ENCODE assay signal across 25 cellular contexts in genomic region chr10:14080795-14081194, GRCh38.
"Had no signal": no experiment of that assay in that cellular context is flagged by ENCODE, and none has a peak within 500 bp of the region (broad histone marks: within the 10 kb centered on the region; RNA-seq: fewer than 3 reads in every experiment).

No MANE protein-coding gene starts in this region.

- H3K4me2 ChIP-seq: hepatocyte had no signal

- H3K4me3 ChIP-seq: colonic mucosa, coronary artery, dorsolateral prefrontal cortex, esophagus muscularis mucosa, esophagus squamous epithelium, gastrocnemius medialis, gastroesophageal sphincter, heart left ventricle, heart right ventricle, hepatocyte had no signal

- H3K27ac ChIP-seq: colonic mucosa, coronary artery, dorsolateral prefrontal cortex, epithelial cell of prostate, esophagus muscularis mucosa, esophagus squamous epithelium, foreskin keratinocyte, gastrocnemius medialis, gastroesophageal sphincter, heart left ventricle, heart right ventricle, hepatocyte had no signal

- DNase-seq: colonic mucosa; cortex of kidney; dermis blood vessel endothelial cell; dorsolateral prefrontal cortex; effector CD4-positive, alpha-beta T cell; effector CD8-positive, alpha-beta T cell; effector memory CD4-positive, alpha-beta T cell; effector memory CD8-positive, alpha-beta T cell; endodermal cell; erythroblast; esophagus squamous epithelium; foreskin fibroblast; foreskin keratinocyte; foreskin melanocyte; gastrocnemius medialis; glutamatergic neuron; head of caudate nucleus; heart left ventricle; heart right ventricle had no signal

- H3K36me3 ChIP-seq: colonic mucosa, esophagus muscularis mucosa, esophagus squamous epithelium, gastrocnemius medialis, gastroesophageal sphincter, heart left ventricle, heart right ventricle had no signal

- H3K4me1 ChIP-seq: colonic mucosa, esophagus squamous epithelium, foreskin keratinocyte, gastrocnemius medialis, gastroesophageal sphincter, heart left ventricle, heart right ventricle had no signal

- ATAC-seq: effector memory CD8-positive, alpha-beta T cell; esophagus mucosa; foreskin keratinocyte; gastrocnemius medialis; gastroesophageal sphincter; heart left ventricle; heart right ventricle had no signal

- H2AFZ ChIP-seq: hepatocyte had no signal

- H3K27me3 ChIP-seq: colonic mucosa, esophagus muscularis mucosa, esophagus squamous epithelium, foreskin keratinocyte, gastrocnemius medialis, gastroesophageal sphincter, heart left ventricle, hepatocyte had no signal

- H3K79me2 ChIP-seq: hepatocyte had no signal

- H3K9me3 ChIP-seq: colonic mucosa, esophagus squamous epithelium, gastrocnemius medialis had no signal
